Comparison of ENCODE assay signal across 1 cellular context in the genomic region with DNA sequence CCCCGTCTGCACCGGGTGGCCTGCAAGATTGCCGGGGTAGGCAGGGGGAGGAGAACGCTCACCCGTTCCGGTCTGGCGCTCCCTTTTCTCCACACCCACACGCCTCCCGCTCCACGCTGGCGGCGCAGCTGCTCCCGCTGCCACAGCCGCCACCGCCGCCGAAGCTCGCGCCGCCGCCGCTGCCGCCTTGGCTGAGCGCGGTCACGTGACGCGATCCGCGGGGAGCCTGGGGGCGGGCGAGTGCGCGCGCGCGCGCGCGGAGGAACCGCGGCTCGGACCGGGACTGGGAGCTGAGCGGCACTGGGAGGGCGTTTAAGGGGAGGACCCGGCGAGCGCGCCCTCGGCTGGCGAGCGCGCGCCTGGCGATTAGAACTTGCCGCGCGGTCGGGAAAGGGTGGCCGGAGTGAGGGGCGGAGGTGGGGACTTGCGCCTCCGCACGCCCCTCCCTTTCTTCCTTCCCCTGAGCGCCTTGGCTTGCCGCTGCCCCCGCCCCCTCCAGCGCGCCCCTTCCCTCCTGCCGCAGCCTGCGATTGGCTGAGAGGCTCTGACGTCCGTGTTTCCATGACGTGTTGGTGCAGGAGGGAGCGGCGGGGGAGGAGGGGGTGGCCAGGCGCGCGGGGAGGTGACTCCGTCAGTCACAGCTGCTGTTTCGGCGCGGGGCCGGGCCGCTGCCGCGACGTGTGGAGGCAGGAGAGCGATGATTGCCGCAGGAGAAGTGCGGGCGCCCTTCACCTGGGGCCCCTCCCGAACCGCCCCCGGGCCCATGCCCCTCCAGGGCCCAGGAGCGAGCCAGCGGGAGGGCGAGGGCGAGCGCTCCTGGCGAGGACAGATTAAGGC.
TF ChIP-seq lines count a peak whose summit lies in the region.

No MANE protein-coding gene starts in this region.

TF ChIP-seq in HepG2, 621 proteins besides CTCF, POLR2A, EP300 and RAD21 (continued from another document and continues in another):
- TF ChIP-seq ZNF18 (CRISPR knock-in tag; IDR thresholded peaks at IDR 0.05; ENCODE audit: insufficient replicate concordance): no peak
- TF ChIP-seq NFKB2 (CRISPR knock-in tag; IDR thresholded peaks at IDR 0.05; ENCODE audit: borderline replicate concordance): peak; percentile 40; the same call in 1 of the 2 replicates
- TF ChIP-seq ZNF761 (CRISPR knock-in tag; conservative IDR thresholded peaks at IDR 0.05): peak; percentile 11; the same call in 1 of the 2 replicates
- TF ChIP-seq ZNF34 (CRISPR knock-in tag; IDR thresholded peaks at IDR 0.05; ENCODE audit: borderline replicate concordance): peak; percentile 77; the same call in 1 of the 2 replicates
- 0 out of 4 replicates have a peak, but pooled peaks of 1 of the 2 experiments have one; percentile 37 for TF ChIP-seq KLF16 (CRISPR knock-in tag; IDR thresholded peaks at IDR 0.05)
- TF ChIP-seq ZBTB33 (CRISPR knock-in tag; IDR thresholded peaks at IDR 0.05): no peak
- TF ChIP-seq TGIF2 (CRISPR knock-in tag; IDR thresholded peaks at IDR 0.05): peak; percentile 43; the same call in 1 of the 2 replicates
- TF ChIP-seq, protein P1, sequence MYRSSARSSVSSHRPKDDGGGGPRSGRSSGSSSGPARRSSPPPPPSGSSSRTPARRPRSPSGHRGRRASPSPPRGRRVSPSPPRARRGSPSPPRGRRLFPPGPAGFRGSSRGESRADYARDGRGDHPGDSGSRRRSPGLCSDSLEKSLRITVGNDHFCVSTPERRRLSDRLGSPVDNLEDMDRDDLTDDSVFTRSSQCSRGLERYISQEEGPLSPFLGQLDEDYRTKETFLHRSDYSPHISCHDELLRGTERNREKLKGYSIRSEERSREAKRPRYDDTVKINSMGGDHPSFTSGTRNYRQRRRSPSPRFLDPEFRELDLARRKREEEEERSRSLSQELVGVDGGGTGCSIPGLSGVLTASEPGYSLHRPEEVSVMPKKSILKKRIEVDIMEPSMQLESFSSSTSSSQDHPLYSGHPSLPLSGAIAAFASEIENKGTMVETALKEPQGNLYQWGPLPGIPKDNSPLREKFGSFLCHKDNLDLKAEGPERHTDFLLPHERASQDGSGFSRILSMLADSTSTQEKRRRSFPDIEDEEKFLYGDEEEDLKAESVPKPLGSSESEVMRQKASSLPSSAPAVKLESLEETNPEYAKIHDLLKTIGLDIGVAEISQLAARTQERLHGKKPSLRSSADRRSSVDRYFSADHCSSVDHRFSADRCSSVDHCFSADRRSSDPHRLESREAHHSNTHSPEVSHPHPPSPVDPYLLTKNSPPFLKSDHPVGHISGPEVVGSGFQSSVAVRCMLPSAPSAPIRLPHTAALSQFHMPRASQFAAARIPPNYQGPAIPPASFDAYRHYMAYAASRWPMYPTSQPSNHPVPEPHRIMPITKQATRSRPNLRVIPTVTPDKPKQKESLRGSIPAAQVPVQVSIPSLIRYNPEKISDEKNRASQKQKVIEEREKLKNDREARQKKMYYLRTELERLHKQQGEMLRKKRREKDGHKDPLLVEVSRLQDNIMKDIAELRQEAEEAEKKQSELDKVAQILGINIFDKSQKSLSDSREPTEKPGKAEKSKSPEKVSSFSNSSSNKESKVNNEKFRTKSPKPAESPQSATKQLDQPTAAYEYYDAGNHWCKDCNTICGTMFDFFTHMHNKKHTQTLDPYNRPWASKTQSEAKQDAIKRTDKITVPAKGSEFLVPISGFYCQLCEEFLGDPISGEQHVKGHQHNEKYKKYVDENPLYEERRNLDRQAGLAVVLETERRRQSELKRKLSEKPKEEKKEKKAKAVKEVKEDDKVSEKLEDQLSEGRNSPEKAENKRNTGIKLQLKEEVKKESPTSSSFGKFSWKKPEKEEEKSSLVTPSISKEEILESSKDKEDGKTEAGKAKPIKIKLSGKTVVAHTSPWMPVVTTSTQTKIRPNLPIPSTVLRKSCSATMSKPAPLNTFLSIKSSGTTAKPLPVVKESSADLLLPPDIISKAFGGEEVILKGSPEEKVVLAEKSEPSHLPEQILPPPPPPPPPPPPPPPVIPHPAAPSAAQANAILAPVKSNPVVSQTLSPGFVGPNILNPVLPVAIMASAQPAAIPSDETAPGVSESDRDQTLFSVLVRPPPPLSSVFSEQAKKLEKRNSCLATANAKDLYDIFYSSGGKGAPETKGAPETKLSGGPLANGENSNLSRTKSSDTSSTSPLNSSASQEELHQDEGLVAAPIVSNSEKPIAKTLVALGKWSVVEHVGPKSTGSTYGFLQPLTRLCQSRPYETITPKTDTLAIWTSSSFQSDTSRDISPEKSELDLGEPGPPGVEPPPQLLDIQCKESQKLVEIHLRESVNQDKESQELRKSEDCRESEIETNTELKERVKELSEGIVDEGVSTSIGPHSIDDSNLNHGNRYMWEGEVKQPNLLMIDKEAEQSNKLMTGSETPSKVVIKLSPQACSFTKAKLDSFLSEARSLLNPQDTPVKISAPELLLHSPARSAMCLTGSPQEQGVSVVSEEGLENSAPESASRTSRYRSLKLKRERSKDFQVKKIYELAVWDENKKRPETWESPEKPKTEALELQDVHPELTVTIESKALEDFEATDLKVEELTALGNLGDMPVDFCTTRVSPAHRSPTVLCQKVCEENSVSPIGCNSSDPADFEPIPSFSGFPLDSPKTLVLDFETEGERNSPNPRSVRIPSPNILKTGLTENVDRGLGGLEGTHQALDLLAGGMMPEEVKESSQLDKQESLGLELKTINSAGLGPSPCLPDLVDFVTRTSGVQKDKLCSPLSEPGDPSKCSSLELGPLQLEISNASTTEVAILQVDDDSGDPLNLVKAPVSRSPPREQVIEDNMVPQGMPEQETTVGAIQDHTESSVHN (CRISPR knock-in tag; IDR thresholded peaks at IDR 0.05): no peak
- TF ChIP-seq MATR3 (CRISPR knock-in tag; IDR thresholded peaks at IDR 0.05): no peak
- no peak for TF ChIP-seq ZNF101 (CRISPR knock-in tag; IDR thresholded peaks at IDR 0.05; ENCODE audit: borderline replicate concordance, low read depth)
- no peak for TF ChIP-seq ZNF577 (CRISPR knock-in tag; IDR thresholded peaks at IDR 0.05; ENCODE audit: borderline replicate concordance, low read depth)
- TF ChIP-seq ZNF235 (CRISPR knock-in tag; IDR thresholded peaks at IDR 0.05; ENCODE audit: borderline replicate concordance): peak; percentile 80; the same call in 1 of the 2 replicates
- TF ChIP-seq GTF2F1 (IDR thresholded peaks at IDR 0.05; ENCODE audit: low read length): peak; percentile 19; the same call in 1 of the 2 replicates
- TF ChIP-seq NFATC3 (CRISPR knock-in tag; IDR thresholded peaks at IDR 0.05): peak; percentile 100
- no peak; the same call in 1 of the 2 replicates for TF ChIP-seq ZNF460 (CRISPR knock-in tag; IDR thresholded peaks at IDR 0.05; ENCODE audit: borderline replicate concordance)
- TF ChIP-seq SATB2 (CRISPR knock-in tag; IDR thresholded peaks at IDR 0.05): no peak
- TF ChIP-seq RFX3 (CRISPR knock-in tag; IDR thresholded peaks at IDR 0.05): no peak
- TF ChIP-seq HDAC2 (CRISPR knock-in tag; IDR thresholded peaks at IDR 0.05): 0 out of 2 replicates have a peak, but pooled peaks have one; percentile 15
- TF ChIP-seq ELK4 (CRISPR knock-in tag; IDR thresholded peaks at IDR 0.05; ENCODE audit: borderline replicate concordance): no peak
- no peak for TF ChIP-seq SRF (IDR thresholded peaks at IDR 0.05; ENCODE audit: low read depth, low read length)
- peak; percentile 89; the same call in 1 of the 2 replicates for TF ChIP-seq MAZ (IDR thresholded peaks at IDR 0.05; ENCODE audit: borderline replicate concordance, low read depth, low read length)
- no peak; the same call in none of the 2 replicates for TF ChIP-seq MAZ (CRISPR knock-in tag; IDR thresholded peaks at IDR 0.05; ENCODE audit: low read depth)
- TF ChIP-seq, protein P2, sequence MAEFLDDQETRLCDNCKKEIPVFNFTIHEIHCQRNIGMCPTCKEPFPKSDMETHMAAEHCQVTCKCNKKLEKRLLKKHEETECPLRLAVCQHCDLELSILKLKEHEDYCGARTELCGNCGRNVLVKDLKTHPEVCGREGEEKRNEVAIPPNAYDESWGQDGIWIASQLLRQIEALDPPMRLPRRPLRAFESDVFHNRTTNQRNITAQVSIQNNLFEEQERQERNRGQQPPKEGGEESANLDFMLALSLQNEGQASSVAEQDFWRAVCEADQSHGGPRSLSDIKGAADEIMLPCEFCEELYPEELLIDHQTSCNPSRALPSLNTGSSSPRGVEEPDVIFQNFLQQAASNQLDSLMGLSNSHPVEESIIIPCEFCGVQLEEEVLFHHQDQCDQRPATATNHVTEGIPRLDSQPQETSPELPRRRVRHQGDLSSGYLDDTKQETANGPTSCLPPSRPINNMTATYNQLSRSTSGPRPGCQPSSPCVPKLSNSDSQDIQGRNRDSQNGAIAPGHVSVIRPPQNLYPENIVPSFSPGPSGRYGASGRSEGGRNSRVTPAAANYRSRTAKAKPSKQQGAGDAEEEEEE (CRISPR knock-in tag; IDR thresholded peaks at IDR 0.05; ENCODE audit: borderline replicate concordance): no peak
- TF ChIP-seq BRF2 (CRISPR knock-in tag; IDR thresholded peaks at IDR 0.05): no peak
- TF ChIP-seq FOSL1 (CRISPR knock-in tag; IDR thresholded peaks at IDR 0.05; ENCODE audit: borderline replicate concordance): no peak
- no peak; the same call in 1 of the 2 replicates for TF ChIP-seq ESRRA (CRISPR knock-in tag; IDR thresholded peaks at IDR 0.05; ENCODE audit: low read depth)
- peak; percentile 40; the same call in 1 of the 2 replicates for TF ChIP-seq MAX (IDR thresholded peaks at IDR 0.05)
- no peak for TF ChIP-seq CBFB (CRISPR knock-in tag; IDR thresholded peaks at IDR 0.05)
- TF ChIP-seq THAP7 (CRISPR knock-in tag; IDR thresholded peaks at IDR 0.05): peak; percentile 91
- peak; percentile 63; the same call in 1 of the 2 replicates for TF ChIP-seq SP2 (CRISPR knock-in tag; IDR thresholded peaks at IDR 0.05)
- TF ChIP-seq ERF (CRISPR knock-in tag; IDR thresholded peaks at IDR 0.05): peak; percentile 60; the same call in 1 of the 2 replicates
- TF ChIP-seq ZBTB38 (CRISPR knock-in tag; IDR thresholded peaks at IDR 0.05): no peak
- no peak for TF ChIP-seq RARG (CRISPR knock-in tag; IDR thresholded peaks at IDR 0.05; ENCODE audit: low read depth)
- TF ChIP-seq, protein P3, sequence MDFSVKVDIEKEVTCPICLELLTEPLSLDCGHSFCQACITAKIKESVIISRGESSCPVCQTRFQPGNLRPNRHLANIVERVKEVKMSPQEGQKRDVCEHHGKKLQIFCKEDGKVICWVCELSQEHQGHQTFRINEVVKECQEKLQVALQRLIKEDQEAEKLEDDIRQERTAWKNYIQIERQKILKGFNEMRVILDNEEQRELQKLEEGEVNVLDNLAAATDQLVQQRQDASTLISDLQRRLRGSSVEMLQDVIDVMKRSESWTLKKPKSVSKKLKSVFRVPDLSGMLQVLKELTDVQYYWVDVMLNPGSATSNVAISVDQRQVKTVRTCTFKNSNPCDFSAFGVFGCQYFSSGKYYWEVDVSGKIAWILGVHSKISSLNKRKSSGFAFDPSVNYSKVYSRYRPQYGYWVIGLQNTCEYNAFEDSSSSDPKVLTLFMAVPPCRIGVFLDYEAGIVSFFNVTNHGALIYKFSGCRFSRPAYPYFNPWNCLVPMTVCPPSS (IDR thresholded peaks at IDR 0.05): no peak
- no peak for TF ChIP-seq TCF7L2 (IDR thresholded peaks at IDR 0.05; ENCODE audit: low read depth, low read length)
- TF ChIP-seq, protein P4, sequence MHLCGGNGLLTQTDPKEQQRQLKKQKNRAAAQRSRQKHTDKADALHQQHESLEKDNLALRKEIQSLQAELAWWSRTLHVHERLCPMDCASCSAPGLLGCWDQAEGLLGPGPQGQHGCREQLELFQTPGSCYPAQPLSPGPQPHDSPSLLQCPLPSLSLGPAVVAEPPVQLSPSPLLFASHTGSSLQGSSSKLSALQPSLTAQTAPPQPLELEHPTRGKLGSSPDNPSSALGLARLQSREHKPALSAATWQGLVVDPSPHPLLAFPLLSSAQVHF (CRISPR knock-in tag; IDR thresholded peaks at IDR 0.05): peak; percentile 67
